In genomic region chr6:37201726-37202125, GRCh38 we compare ENCODE assay signal across 1 cellular context.
TF ChIP-seq lines count a peak whose summit lies in the region.

No MANE protein-coding gene starts in this region.

TF ChIP-seq in GM23338, 12 proteins besides CTCF, POLR2A, EP300 and RAD21 (continued from another document):
- TF ChIP-seq, protein P1, sequence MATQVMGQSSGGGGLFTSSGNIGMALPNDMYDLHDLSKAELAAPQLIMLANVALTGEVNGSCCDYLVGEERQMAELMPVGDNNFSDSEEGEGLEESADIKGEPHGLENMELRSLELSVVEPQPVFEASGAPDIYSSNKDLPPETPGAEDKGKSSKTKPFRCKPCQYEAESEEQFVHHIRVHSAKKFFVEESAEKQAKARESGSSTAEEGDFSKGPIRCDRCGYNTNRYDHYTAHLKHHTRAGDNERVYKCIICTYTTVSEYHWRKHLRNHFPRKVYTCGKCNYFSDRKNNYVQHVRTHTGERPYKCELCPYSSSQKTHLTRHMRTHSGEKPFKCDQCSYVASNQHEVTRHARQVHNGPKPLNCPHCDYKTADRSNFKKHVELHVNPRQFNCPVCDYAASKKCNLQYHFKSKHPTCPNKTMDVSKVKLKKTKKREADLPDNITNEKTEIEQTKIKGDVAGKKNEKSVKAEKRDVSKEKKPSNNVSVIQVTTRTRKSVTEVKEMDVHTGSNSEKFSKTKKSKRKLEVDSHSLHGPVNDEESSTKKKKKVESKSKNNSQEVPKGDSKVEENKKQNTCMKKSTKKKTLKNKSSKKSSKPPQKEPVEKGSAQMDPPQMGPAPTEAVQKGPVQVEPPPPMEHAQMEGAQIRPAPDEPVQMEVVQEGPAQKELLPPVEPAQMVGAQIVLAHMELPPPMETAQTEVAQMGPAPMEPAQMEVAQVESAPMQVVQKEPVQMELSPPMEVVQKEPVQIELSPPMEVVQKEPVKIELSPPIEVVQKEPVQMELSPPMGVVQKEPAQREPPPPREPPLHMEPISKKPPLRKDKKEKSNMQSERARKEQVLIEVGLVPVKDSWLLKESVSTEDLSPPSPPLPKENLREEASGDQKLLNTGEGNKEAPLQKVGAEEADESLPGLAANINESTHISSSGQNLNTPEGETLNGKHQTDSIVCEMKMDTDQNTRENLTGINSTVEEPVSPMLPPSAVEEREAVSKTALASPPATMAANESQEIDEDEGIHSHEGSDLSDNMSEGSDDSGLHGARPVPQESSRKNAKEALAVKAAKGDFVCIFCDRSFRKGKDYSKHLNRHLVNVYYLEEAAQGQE (IDR thresholded peaks at IDR 0.05; ENCODE audit: unreplicated experiment), result no peak
- TF ChIP-seq ZNF331 (CRISPR knock-in tag; IDR thresholded peaks at IDR 0.05; ENCODE audit: low read depth) (no peak), EZH2phosphoT487 (IDR thresholded peaks at IDR 0.05; ENCODE audit: unreplicated experiment) (no peak), POLR2AphosphoS5 (IDR thresholded peaks at IDR 0.05; ENCODE audit: low read depth) (no peak), EZH2 (IDR thresholded peaks at IDR 0.05; ENCODE audit: low read depth, unreplicated experiment) (no peak)
- TF ChIP-seq, protein P2, sequence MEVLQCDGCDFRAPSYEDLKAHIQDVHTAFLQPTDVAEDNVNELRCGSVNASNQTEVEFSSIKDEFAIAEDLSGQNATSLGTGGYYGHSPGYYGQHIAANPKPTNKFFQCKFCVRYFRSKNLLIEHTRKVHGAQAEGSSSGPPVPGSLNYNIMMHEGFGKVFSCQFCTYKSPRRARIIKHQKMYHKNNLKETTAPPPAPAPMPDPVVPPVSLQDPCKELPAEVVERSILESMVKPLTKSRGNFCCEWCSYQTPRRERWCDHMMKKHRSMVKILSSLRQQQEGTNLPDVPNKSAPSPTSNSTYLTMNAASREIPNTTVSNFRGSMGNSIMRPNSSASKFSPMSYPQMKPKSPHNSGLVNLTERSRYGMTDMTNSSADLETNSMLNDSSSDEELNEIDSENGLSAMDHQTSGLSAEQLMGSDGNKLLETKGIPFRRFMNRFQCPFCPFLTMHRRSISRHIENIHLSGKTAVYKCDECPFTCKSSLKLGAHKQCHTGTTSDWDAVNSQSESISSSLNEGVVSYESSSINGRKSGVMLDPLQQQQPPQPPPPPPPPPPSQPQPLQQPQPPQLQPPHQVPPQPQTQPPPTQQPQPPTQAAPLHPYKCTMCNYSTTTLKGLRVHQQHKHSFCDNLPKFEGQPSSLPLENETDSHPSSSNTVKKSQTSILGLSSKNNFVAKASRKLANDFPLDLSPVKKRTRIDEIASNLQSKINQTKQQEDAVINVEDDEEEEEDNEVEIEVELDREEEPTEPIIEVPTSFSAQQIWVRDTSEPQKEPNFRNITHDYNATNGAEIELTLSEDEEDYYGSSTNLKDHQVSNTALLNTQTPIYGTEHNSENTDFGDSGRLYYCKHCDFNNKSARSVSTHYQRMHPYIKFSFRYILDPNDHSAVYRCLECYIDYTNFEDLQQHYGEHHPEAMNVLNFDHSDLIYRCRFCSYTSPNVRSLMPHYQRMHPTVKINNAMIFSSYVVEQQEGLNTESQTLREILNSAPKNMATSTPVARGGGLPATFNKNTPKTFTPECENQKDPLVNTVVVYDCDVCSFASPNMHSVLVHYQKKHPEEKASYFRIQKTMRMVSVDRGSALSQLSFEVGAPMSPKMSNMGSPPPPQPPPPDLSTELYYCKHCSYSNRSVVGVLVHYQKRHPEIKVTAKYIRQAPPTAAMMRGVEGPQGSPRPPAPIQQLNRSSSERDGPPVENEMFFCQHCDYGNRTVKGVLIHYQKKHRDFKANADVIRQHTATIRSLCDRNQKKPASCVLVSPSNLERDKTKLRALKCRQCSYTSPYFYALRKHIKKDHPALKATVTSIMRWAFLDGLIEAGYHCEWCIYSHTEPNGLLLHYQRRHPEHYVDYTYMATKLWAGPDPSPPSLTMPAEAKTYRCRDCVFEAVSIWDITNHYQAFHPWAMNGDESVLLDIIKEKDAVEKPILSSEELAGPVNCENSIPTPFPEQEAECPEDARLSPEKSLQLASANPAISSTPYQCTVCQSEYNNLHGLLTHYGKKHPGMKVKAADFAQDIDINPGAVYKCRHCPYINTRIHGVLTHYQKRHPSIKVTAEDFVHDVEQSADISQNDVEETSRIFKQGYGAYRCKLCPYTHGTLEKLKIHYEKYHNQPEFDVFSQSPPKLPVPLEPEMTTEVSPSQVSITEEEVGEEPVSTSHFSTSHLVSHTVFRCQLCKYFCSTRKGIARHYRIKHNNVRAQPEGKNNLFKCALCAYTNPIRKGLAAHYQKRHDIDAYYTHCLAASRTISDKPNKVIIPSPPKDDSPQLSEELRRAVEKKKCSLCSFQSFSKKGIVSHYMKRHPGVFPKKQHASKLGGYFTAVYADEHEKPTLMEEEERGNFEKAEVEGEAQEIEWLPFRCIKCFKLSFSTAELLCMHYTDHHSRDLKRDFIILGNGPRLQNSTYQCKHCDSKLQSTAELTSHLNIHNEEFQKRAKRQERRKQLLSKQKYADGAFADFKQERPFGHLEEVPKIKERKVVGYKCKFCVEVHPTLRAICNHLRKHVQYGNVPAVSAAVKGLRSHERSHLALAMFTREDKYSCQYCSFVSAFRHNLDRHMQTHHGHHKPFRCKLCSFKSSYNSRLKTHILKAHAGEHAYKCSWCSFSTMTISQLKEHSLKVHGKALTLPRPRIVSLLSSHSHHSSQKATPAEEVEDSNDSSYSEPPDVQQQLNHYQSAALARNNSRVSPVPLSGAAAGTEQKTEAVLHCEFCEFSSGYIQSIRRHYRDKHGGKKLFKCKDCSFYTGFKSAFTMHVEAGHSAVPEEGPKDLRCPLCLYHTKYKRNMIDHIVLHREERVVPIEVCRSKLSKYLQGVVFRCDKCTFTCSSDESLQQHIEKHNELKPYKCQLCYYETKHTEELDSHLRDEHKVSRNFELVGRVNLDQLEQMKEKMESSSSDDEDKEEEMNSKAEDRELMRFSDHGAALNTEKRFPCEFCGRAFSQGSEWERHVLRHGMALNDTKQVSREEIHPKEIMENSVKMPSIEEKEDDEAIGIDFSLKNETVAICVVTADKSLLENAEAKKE (CRISPR knock-in tag; IDR thresholded peaks at IDR 0.05), result no peak
- TF ChIP-seq, protein P3, sequence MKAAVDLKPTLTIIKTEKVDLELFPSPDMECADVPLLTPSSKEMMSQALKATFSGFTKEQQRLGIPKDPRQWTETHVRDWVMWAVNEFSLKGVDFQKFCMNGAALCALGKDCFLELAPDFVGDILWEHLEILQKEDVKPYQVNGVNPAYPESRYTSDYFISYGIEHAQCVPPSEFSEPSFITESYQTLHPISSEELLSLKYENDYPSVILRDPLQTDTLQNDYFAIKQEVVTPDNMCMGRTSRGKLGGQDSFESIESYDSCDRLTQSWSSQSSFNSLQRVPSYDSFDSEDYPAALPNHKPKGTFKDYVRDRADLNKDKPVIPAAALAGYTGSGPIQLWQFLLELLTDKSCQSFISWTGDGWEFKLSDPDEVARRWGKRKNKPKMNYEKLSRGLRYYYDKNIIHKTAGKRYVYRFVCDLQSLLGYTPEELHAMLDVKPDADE (IDR thresholded peaks at IDR 0.05), result no peak
